In the genomic region with DNA sequence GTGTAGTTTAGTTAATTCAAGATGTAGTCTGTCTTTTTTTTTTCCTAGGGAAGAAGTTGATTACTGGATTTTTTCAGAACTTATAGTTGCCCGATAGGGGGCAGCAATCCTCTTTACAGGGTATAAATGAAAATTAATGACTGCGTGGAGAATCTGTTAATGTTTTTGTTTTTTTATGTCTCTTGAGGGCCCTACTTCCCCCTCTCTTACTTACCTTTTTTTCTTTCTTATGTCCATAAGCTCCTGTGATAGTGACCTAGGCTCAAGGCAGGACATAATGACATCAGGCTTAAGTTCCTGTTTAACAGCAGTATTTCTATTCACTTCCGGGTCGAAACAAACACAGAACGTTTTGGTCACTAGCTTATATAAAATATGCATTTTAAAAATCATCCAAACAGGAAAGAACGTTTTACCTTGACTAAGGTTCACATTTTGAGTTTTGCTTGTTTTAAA, we compare ENCODE assay signal across 9 cellular contexts. TPM values are rescaled to one million over a fixed set of nuclear protein-coding genes. Genes with fewer than 3 reads are reported as not detected.
DNase-seq lines count a peak whose midpoint lies in the region; ATAC-seq, FAIRE-seq and TF ChIP-seq lines count a peak whose summit lies in the region.
"Had no signal": no experiment of that assay in that cellular context is flagged by ENCODE, and none has a peak within 500 bp of the region (broad histone marks: within the 10 kb centered on the region; RNA-seq: fewer than 3 reads in every experiment).

No MANE protein-coding gene starts in this region.

- peak; percentile 50 for DNase-seq in AG20443 (ENCODE audit: low spot score)
- DNase-seq in GM12864 (ENCODE audit: low read depth), result no peak
- DNase-seq in NCI-H748 treated with DMSO at 0.1 percent for 48 hours (lab: John Stamatoyannopoulos, UW), result peak; percentile 30
- peak; percentile 15 for DNase-seq in activated naive CD8-positive, alpha-beta T cell treated with anti-CD3 and anti-CD28 coated beads for 36 hours
- DNase-seq in hepatocyte (ENCODE audit: low spot score), result peak; percentile 80
- peak; percentile 59 for DNase-seq in small intestine

- no peaks in the 10 kb centered on the region for H3K27me3 Mint-ChIP-seq in activated naive CD8-positive, alpha-beta T cell treated with anti-CD3 and anti-CD28 coated beads for 36 hours

- FAIRE-seq in small intestine (lab: Jason Lieb, UNC), result no peak

- H3K27ac ChIP-seq in hepatocyte (peak overlapping the region; percentile 59), small intestine (ENCODE audit: low read depth in 1 of 2, low read length in 1 of 2) (no peak overlapping the region)
- H3K27ac ChIP-seq: SJSA1 had no signal

- no peaks in the 10 kb centered on the region for H3K9me2 ChIP-seq in hepatocyte (replicated peaks; ENCODE audit: insufficient read depth)

- H3K27me3 ChIP-seq in hepatocyte (no peaks in the 10 kb centered on the region), small intestine (ENCODE audit: control insufficient read depth in 2 of 2, insufficient read depth in 2 of 2, low read length in 2 of 2) (no peaks in the 10 kb centered on the region)
- H3K27me3 ChIP-seq: SJSA1 had no signal

- H3K9me3 ChIP-seq in hepatocyte (ENCODE audit: low read depth) (no peaks in the 10 kb centered on the region), small intestine (ENCODE audit: control insufficient read depth, low read depth) (no peaks in the 10 kb centered on the region)
- H3K9me3 ChIP-seq: SJSA1 had no signal

- H3K4me1 ChIP-seq in hepatocyte (ENCODE audit: insufficient read depth) (no peaks in the 10 kb centered on the region), small intestine (ENCODE audit: control insufficient read depth in 2 of 2, insufficient read depth in 1 of 2, low read depth in 1 of 2, low read length in 1 of 2) (peaks cover 0 to 3% of the 10 kb centered on the region in 2 donors)
- H3K4me1 ChIP-seq: SJSA1 had no signal

- peak overlapping the region; percentile 59 for H3K27ac Mint-ChIP-seq in activated naive CD8-positive, alpha-beta T cell treated with anti-CD3 and anti-CD28 coated beads for 36 hours

- H3K36me3 Mint-ChIP-seq in activated naive CD8-positive, alpha-beta T cell treated with anti-CD3 and anti-CD28 coated beads for 36 hours, result peaks cover 33% of the 10 kb centered on the region

- H2AFZ ChIP-seq in hepatocyte, result no peak overlapping the region

- no peaks in the 10 kb centered on the region for H3K9me3 Mint-ChIP-seq in activated naive CD8-positive, alpha-beta T cell treated with anti-CD3 and anti-CD28 coated beads for 36 hours

- H3K4me3 Mint-ChIP-seq in activated naive CD8-positive, alpha-beta T cell treated with anti-CD3 and anti-CD28 coated beads for 36 hours, result peak overlapping the region; percentile 55

- 61% methylated on average over 6 of the region's 6 CpGs for WGBS in hepatocyte (ENCODE audit: low lambda C conversion rate, missing lambda C conversion rate)
- 33 to 35% (median 34%) methylated on average over 6 of the region's 6 CpGs for WGBS in small intestine, 3 donors

- H3K79me2 ChIP-seq in hepatocyte, result no peaks in the 10 kb centered on the region

- ATAC-seq in GM21723 (IDR thresholded peaks at IDR 0.05; ENCODE audit: unreplicated experiment) (no peak), HG03095 (IDR thresholded peaks at IDR 0.05; ENCODE audit: unreplicated experiment) (no peak)

- H3K4me1 Mint-ChIP-seq in activated naive CD8-positive, alpha-beta T cell treated with anti-CD3 and anti-CD28 coated beads for 36 hours, result peaks cover 14% of the 10 kb centered on the region

- H3K4me2 ChIP-seq in hepatocyte, result no peak overlapping the region

- peak; percentile 52 for TF ChIP-seq CTCF in GM12864 (IDR thresholded peaks at IDR 0.05; ENCODE audit: low read depth, low read length, missing control alignments)
- TF ChIP-seq CTCF in hepatocyte (IDR thresholded peaks at IDR 0.05; ENCODE audit: poor library complexity), result peak; percentile 61

- H3K36me3 ChIP-seq in hepatocyte (replicated peaks; ENCODE audit: insufficient read depth, low read depth), result peaks cover 6% of the 10 kb centered on the region
- peaks cover 6 to 21% of the 10 kb centered on the region in 2 donors for H3K36me3 ChIP-seq in small intestine (ENCODE audit: control insufficient read depth in 2 of 2, insufficient read depth in 2 of 2, low read length in 2 of 2)

- H3K4me3 ChIP-seq in GM12864 (ENCODE audit: low read depth, low read length), result no peak overlapping the region
- H3K4me3 ChIP-seq in hepatocyte, result no peak overlapping the region
- H3K4me3 ChIP-seq in small intestine (ENCODE audit: low read depth in 1 of 2, low read length in 2 of 2), result no peak overlapping the region
- H3K4me3 ChIP-seq: SJSA1 had no signal

- no peaks in the 10 kb centered on the region for H4K20me1 ChIP-seq in hepatocyte (ENCODE audit: insufficient read depth, poor library complexity, severe bottlenecking)

RNA-seq across cellular contexts. Expression of gene CDC123, which starts 18.8 kb away (rescaled TPM):
- 100 to 1,000 TPM; 162 to 170 TPM for total RNA-seq in activated naive CD8-positive, alpha-beta T cell treated with anti-CD3 and anti-CD28 coated beads for 36 hours
- total RNA-seq in hepatocyte, result 84.4 and 104 TPM in 2 replicates
- 92.3 and 100 TPM in 2 replicates for polyA plus RNA-seq in hepatocyte
- polyA plus RNA-seq in small intestine, result 10 to 100 TPM; 40.0 to 66.2 (median 45.7) TPM

RNA-seq across cellular contexts. Expression of gene NUDT5, which starts 19.1 kb away (rescaled TPM):
- 100 to 1,000 TPM; 108 to 114 TPM for total RNA-seq in activated naive CD8-positive, alpha-beta T cell treated with anti-CD3 and anti-CD28 coated beads for 36 hours
- 54.0 and 54.9 TPM in 2 replicates for total RNA-seq in hepatocyte
- polyA plus RNA-seq in hepatocyte, result 80.9 and 85.1 TPM in 2 replicates
- polyA plus RNA-seq in small intestine, result 10 to 100 TPM; 35.9 to 59.5 (median 45.4) TPM
